Comparison of ENCODE assay signal across 22 cellular contexts in genomic region chr11:114367244-114367957, GRCh38. TPM values are rescaled to one million over a fixed set of nuclear protein-coding genes. Genes with fewer than 3 reads are reported as not detected.
DNase-seq lines count a peak whose midpoint lies in the region; ATAC-seq, FAIRE-seq and TF ChIP-seq lines count a peak whose summit lies in the region.
"Had no signal": no experiment of that assay in that cellular context is flagged by ENCODE, and none has a peak within 500 bp of the region (broad histone marks: within the 10 kb centered on the region; RNA-seq: fewer than 3 reads in every experiment).

No MANE protein-coding gene starts in this region.

- no peak overlapping the region for H4K8ac ChIP-seq in mesenchymal stem cell (ENCODE audit: low read length)

- DNase-seq in HFFc6, result no peak
- DNase-seq in mesenchymal stem cell, result no peak
- DNase-seq in urothelium cell line (ENCODE audit: low spot score), result peak; percentile 61
- DNase-seq in globus pallidus (ENCODE audit: low spot score), result no peak
- no peak for DNase-seq in cerebellar cortex (ENCODE audit: low spot score)
- DNase-seq: activated CD4-positive, alpha-beta T cell treated with anti-CD3 and anti-CD28 coated beads, Interleukin-2, amount 50 U/mL, for 1 hour; activated gamma-delta T cell; C1 segment of cervical spinal cord; GDM1; H7; heart right ventricle; lower lobe of right lung; naive B cell; NCI-H1694 treated with DMSO at 0.1 percent for 48 hours; Peyer's patch; stimulated activated naive CD8-positive, alpha-beta T cell treated with anti-CD3 and anti-CD28 coated beads, Interleukin-15, Interleukin-2, amounts not matched to agents 100 U/mL and 50 U/mL, for 24 hours; transverse colon had no signal

- H3K23ac ChIP-seq in mesenchymal stem cell (ENCODE audit: low read length in 2 of 2), result no peak overlapping the region

- H2AK5ac ChIP-seq in mesenchymal stem cell (ENCODE audit: low read length, severe bottlenecking), result peak overlapping the region; percentile 4

- no peaks in the 10 kb centered on the region for H3K27me3 Mint-ChIP-seq in HFFc6 (ENCODE audit: insufficient read depth)

- H3K4me3 ChIP-seq in WI38 (ENCODE audit: low read depth, low read length) (0 out of 2 replicates have a peak overlapping the region, but pooled peaks have one; percentile 5), mesenchymal stem cell (ENCODE audit: insufficient read depth in 1 of 2, low read depth in 1 of 2, low read length in 2 of 2) (no peak overlapping the region)
- H3K4me3 ChIP-seq: GM12878, heart right ventricle, lower lobe of right lung, Peyer's patch, transverse colon had no signal

- no peak for TF ChIP-seq CTCF in HFFc6 (IDR thresholded peaks at IDR 0.05)
- TF ChIP-seq CTCF in WI38 (IDR thresholded peaks at IDR 0.05; ENCODE audit: low read depth, low read length), result no peak

- peak overlapping the region; percentile 41 for H3K9ac ChIP-seq in mesenchymal stem cell (ENCODE audit: low read length)
- H3K9ac ChIP-seq: parathyroid adenoma had no signal

- H3K79me1 ChIP-seq in mesenchymal stem cell (replicated peaks; ENCODE audit: low read length, poor library complexity, severe bottlenecking), result peaks cover 1% of the 10 kb centered on the region

- H3K36me3 ChIP-seq in mesenchymal stem cell (ENCODE audit: control insufficient read depth in 1 of 2, insufficient read depth in 2 of 2, low read depth in 1 of 2, low read length in 2 of 2), result no peaks in the 10 kb centered on the region
- H3K36me3 ChIP-seq: heart right ventricle, lower lobe of right lung, Peyer's patch, transverse colon had no signal

- peak overlapping the region in 1 of 2 experiments; percentile 84 for H2BK12ac ChIP-seq in mesenchymal stem cell (ENCODE audit: low read length in 2 of 2)

- H3K4me1 ChIP-seq in mesenchymal stem cell (ENCODE audit: control insufficient read depth, insufficient read depth, low read depth, low read length), result peaks cover 11% of the 10 kb centered on the region
- H3K4me1 ChIP-seq: lower lobe of right lung, parathyroid adenoma, Peyer's patch, transverse colon had no signal

- peaks cover 7% of the 10 kb centered on the region; the same call in 1 of the 2 replicates for H3K36me3 Mint-ChIP-seq in HFFc6 (ENCODE audit: low read depth)
- H3K36me3 Mint-ChIP-seq: naive B cell had no signal

- WGBS in mesenchymal stem cell, result 34% methylated on average over 6 of the region's 9 CpGs

- no peak overlapping the region for H3K4me2 ChIP-seq in mesenchymal stem cell (ENCODE audit: low read length, poor library complexity, severe bottlenecking)

- peak overlapping the region; percentile 37 for H2BK5ac ChIP-seq in mesenchymal stem cell (ENCODE audit: low read depth, low read length, poor library complexity, severe bottlenecking)

- H3K9me3 Mint-ChIP-seq in HFFc6, result no peaks in the 10 kb centered on the region
- H3K9me3 Mint-ChIP-seq: naive B cell had no signal

- H3K4ac ChIP-seq in mesenchymal stem cell (ENCODE audit: low read depth in 1 of 2, low read length in 2 of 2), result no peak overlapping the region

- peaks cover 75% of the 10 kb centered on the region for H3K4me1 Mint-ChIP-seq in HFFc6 (ENCODE audit: low read depth)
- H3K4me1 Mint-ChIP-seq: naive B cell had no signal

- peak overlapping the region; percentile 60 for H3K4me3 Mint-ChIP-seq in HFFc6
- H3K4me3 Mint-ChIP-seq: naive B cell had no signal

- H3K27ac ChIP-seq in mesenchymal stem cell (ENCODE audit: low read length, poor library complexity, severe bottlenecking), result peak overlapping the region; percentile 84
- H3K27ac ChIP-seq: heart right ventricle, lower lobe of right lung, parathyroid adenoma, Peyer's patch, transverse colon had no signal

- H3K27me3 ChIP-seq in mesenchymal stem cell (ENCODE audit: control insufficient read depth in 1 of 2, insufficient read depth in 1 of 2, low read length in 2 of 2), result no peaks in the 10 kb centered on the region
- H3K27me3 ChIP-seq: Peyer's patch, transverse colon had no signal

- H2BK15ac ChIP-seq in mesenchymal stem cell (ENCODE audit: low read depth, poor library complexity, severe bottlenecking), result no peak overlapping the region

- H3K9me3 ChIP-seq in mesenchymal stem cell (ENCODE audit: control insufficient read depth, low read length), result no peaks in the 10 kb centered on the region
- H3K9me3 ChIP-seq: heart right ventricle, lower lobe of right lung, Peyer's patch, transverse colon had no signal

- peak overlapping the region; percentile 6 to 58 for H3K18ac ChIP-seq in mesenchymal stem cell (ENCODE audit: low read depth in 1 of 2, low read length in 2 of 2)

- ATAC-seq in HG02885 (IDR thresholded peaks at IDR 0.05; ENCODE audit: poor library complexity, unreplicated experiment), result no peak
- ATAC-seq: GM12878; heart right ventricle; lower lobe of right lung; stimulated activated naive CD8-positive, alpha-beta T cell treated with anti-CD3 and anti-CD28 coated beads, Interleukin-15, Interleukin-2, amounts not matched to agents 100 U/mL and 50 U/mL, for 24 hours had no signal

- H4K91ac ChIP-seq in mesenchymal stem cell (ENCODE audit: low read length), result peak overlapping the region; percentile 1

- H3K14ac ChIP-seq in mesenchymal stem cell (ENCODE audit: low read length in 2 of 2), result no peak overlapping the region

- peak overlapping the region; percentile 96 for H3K27ac Mint-ChIP-seq in HFFc6
- H3K27ac Mint-ChIP-seq: naive B cell had no signal

- peak; percentile 97 for FAIRE-seq in urothelium cell line (lab: Jason Lieb, UNC)
- FAIRE-seq: GM12878, islet of Langerhans had no signal

- H2AFZ ChIP-seq in mesenchymal stem cell (ENCODE audit: low read depth, low read length), result peak overlapping the region; percentile 48
- H2AFZ ChIP-seq: parathyroid adenoma had no signal

- H2BK120ac ChIP-seq in mesenchymal stem cell (ENCODE audit: low read depth, low read length), result no peak overlapping the region

RNA-seq across cellular contexts. Expression of gene C11orf71, which starts 32.9 kb away (rescaled TPM):
- total RNA-seq in HFFc6 (2021; fragmentation: NEBNext Ultra II Directional; extraction: Animal tissue kit (Norgen Biotek cat#: 25700)), result 1 to 10 TPM; 2.4 to 3.8 (median 3.2) TPM
- polyA plus RNA-seq in mesenchymal stem cell (2013, experiment 1 of 2), result 3.3 TPM
- 3.0 TPM for polyA plus RNA-seq in mesenchymal stem cell (2013, experiment 2 of 2)

RNA-seq across cellular contexts. Expression of gene RBM7, which starts 33.1 kb away (rescaled TPM):
- total RNA-seq in HFFc6 (2021; fragmentation: NEBNext Ultra II Directional; extraction: Animal tissue kit (Norgen Biotek cat#: 25700)), result 10 to 100 TPM; 35.9 to 42.3 (median 39.2) TPM
- 46.6 TPM for polyA plus RNA-seq in mesenchymal stem cell (2013, experiment 1 of 2)
- 48.4 TPM for polyA plus RNA-seq in mesenchymal stem cell (2013, experiment 2 of 2)
